1 cellular context compared by ENCODE assay signal in the genomic region with DNA sequence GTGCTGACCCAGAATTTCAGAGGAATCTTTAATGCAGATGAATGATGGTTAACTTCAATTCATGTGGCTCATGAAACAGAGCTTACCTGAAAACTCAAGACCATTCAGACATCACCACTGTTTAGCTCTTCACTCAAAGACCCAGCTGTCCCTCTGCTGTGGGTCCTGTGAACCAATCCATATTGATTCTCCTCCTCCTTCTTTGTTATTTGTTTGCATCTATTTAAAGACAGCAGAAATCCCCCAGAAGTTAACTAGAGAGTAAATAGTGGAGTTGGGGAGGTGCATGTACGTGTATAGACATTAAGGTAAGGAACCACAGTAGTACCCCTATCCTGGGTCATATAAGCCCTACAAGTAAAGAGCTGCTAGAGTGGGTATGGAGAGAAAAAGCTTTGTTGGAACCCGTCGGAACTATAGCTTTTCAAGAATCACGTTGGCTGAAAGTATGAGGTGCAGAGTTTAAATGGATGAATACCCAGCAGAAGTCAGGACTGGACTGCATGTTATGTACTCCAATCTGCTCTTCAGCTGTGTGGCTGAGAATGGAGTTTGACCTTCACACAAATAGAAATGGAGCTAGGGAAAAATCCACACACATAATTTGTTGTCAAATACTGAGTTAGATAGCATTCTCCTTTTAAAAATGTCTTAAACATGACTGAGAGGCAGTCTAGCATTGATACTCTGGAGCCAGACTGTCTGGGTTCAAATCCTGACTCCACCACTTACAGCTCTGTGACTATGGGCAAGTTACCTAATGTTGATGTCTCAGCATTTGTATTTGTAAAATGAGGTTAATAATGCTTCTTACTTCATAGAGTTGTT.
TF ChIP-seq lines count a peak whose summit lies in the region.

No MANE protein-coding gene starts in this region.

TF ChIP-seq in HepG2, 621 proteins besides CTCF, POLR2A, EP300 and RAD21 (continued from another document and continues in another):
- TF ChIP-seq USF2 (IDR thresholded peaks at IDR 0.05; ENCODE audit: low read depth, low read length) (no peak), USF2 (CRISPR knock-in tag; IDR thresholded peaks at IDR 0.05; ENCODE audit: borderline replicate concordance) (no peak), ETV6 (CRISPR knock-in tag; conservative IDR thresholded peaks at IDR 0.05) (no peak), IKZF4 (CRISPR knock-in tag; IDR thresholded peaks at IDR 0.05; ENCODE audit: borderline replicate concordance, low read depth, not compliant biosample characterization) (no peak), RERE (CRISPR knock-in tag; IDR thresholded peaks at IDR 0.05; ENCODE audit: low read depth) (no peak), ZNF609 (CRISPR knock-in tag; IDR thresholded peaks at IDR 0.05; ENCODE audit: borderline replicate concordance) (peak; percentile 62; the same call in 1 of the 2 replicates), ISL2 (CRISPR knock-in tag; IDR thresholded peaks at IDR 0.05) (peak; percentile 56; the same call in 1 of the 2 replicates), ZKSCAN1 (IDR thresholded peaks at IDR 0.05; ENCODE audit: low read length) (no peak), PPARG (CRISPR knock-in tag; conservative IDR thresholded peaks at IDR 0.05) (0 out of 2 replicates have a peak, but pooled peaks have one; percentile 16), ATF6 (CRISPR knock-in tag; conservative IDR thresholded peaks at IDR 0.05) (no peak), NR2F6 (IDR thresholded peaks at IDR 0.05) (peak; percentile 52), NR2F6 (CRISPR knock-in tag; IDR thresholded peaks at IDR 0.05) (peak; percentile 29; the same call in 1 of the 2 replicates), ZNF503 (CRISPR knock-in tag; IDR thresholded peaks at IDR 0.05) (peak; percentile 74), RARA (CRISPR knock-in tag; IDR thresholded peaks at IDR 0.05) (peak; percentile 48), SOX6 (IDR thresholded peaks at IDR 0.05) (no peak), SOX6 (CRISPR knock-in tag; IDR thresholded peaks at IDR 0.05) (peak; percentile 80), NKX3-1 (CRISPR knock-in tag; IDR thresholded peaks at IDR 0.05) (no peak), NCOR1 (IDR thresholded peaks at IDR 0.05; ENCODE audit: borderline replicate concordance, low read length) (peak; percentile 50; the same call in 1 of the 2 replicates), HMGXB3 (CRISPR knock-in tag; IDR thresholded peaks at IDR 0.05; ENCODE audit: borderline replicate concordance) (peak; percentile 46; the same call in 1 of the 2 replicates), DNMT1 (CRISPR knock-in tag; IDR thresholded peaks at IDR 0.05) (no peak), ZNF274 (CRISPR knock-in tag; IDR thresholded peaks at IDR 0.05) (no peak)
- TF ChIP-seq, protein P1, sequence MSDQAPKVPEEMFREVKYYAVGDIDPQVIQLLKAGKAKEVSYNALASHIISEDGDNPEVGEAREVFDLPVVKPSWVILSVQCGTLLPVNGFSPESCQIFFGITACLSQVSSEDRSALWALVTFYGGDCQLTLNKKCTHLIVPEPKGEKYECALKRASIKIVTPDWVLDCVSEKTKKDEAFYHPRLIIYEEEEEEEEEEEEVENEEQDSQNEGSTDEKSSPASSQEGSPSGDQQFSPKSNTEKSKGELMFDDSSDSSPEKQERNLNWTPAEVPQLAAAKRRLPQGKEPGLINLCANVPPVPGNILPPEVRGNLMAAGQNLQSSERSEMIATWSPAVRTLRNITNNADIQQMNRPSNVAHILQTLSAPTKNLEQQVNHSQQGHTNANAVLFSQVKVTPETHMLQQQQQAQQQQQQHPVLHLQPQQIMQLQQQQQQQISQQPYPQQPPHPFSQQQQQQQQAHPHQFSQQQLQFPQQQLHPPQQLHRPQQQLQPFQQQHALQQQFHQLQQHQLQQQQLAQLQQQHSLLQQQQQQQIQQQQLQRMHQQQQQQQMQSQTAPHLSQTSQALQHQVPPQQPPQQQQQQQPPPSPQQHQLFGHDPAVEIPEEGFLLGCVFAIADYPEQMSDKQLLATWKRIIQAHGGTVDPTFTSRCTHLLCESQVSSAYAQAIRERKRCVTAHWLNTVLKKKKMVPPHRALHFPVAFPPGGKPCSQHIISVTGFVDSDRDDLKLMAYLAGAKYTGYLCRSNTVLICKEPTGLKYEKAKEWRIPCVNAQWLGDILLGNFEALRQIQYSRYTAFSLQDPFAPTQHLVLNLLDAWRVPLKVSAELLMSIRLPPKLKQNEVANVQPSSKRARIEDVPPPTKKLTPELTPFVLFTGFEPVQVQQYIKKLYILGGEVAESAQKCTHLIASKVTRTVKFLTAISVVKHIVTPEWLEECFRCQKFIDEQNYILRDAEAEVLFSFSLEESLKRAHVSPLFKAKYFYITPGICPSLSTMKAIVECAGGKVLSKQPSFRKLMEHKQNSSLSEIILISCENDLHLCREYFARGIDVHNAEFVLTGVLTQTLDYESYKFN (CRISPR knock-in tag; conservative IDR thresholded peaks at IDR 0.05) = peak; percentile 88
